9 cellular contexts compared by ENCODE assay signal in the genomic region with DNA sequence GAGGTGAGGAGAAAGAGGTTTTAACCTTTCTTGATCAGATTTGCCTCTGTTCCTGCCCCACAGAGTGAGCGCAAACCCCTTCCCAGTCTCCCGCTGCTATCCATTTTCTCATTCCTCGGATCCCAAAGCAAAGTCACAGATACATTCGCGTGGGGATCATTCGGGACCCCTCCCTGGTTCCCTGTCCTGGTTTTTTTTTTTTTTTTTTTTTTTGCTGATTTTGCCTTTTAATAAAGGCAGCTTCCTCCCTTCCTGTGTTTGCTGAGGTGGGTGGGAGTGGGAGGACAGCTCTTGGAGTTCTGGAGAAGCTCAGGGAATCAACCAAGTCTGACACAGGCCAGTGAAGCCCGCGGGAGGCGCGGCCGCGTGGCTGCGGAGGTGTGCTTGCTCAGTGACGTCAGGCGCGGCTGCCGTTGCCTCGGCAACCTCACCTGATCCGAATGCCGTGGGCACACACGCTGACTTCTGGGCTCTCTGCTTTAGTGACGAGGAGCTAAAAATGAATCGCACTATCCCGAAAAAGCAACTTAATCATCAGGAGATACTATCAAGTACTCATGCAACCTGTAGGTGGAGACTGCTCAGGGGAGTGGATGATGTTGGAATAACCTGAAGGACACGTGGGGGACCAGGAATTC.
A peak's percentile ranks its signal among the peaks of the same experiment; 100 is the strongest.
DNase-seq lines count a peak whose midpoint lies in the region; ATAC-seq and TF ChIP-seq lines count a peak whose summit lies in the region.
"Had no signal": no experiment of that assay in that cellular context is flagged by ENCODE, and none has a peak within 500 bp of the region (broad histone marks: within the 10 kb centered on the region; RNA-seq: fewer than 3 reads in every experiment).

No MANE protein-coding gene starts in this region.

- peak overlapping the region; percentile 28 for H3K4me3 Mint-ChIP-seq in memory B cell

- H3K27ac Mint-ChIP-seq in memory B cell: peak overlapping the region; percentile 76

- TF ChIP-seq CTCF in body of pancreas (IDR thresholded peaks at IDR 0.05): peak in 1 of 7 experiments; percentile 14

- no peaks in the 10 kb centered on the region for H3K9me3 Mint-ChIP-seq in memory B cell

- no peak overlapping the region for H3K4me3 ChIP-seq in body of pancreas
- H3K4me3 ChIP-seq: skin epidermis had no signal

- H3K27me3 ChIP-seq in body of pancreas: no peaks in the 10 kb centered on the region

- 13 to 23% methylated on average over 25 of the region's 25 CpGs for WGBS in body of pancreas, 2 donors

- DNase-seq in activated CD4-positive, CD25-positive, alpha-beta regulatory T cell (lab: John Stamatoyannopoulos, UW): peak; percentile 35 to 59 (median 45)
- peak; percentile 71 to 81 (median 74) for DNase-seq in body of pancreas
- peak; percentile 14 to 26 for DNase-seq in memory B cell (ENCODE audit: low spot score in 2 of 2)
- peak; percentile 49 to 69 for DNase-seq in stimulated activated CD8-positive, alpha-beta memory T cell treated with anti-CD3 and anti-CD28 coated beads, Interleukin-2, amount 100 ng/mL, for 48 hours (ENCODE audit: low read depth in 2 of 2)
- no peak for DNase-seq in AG08395 (ENCODE audit: low spot score)

- ATAC-seq in HG03442 (IDR thresholded peaks at IDR 0.05; ENCODE audit: unreplicated experiment) (peak; percentile 53), body of pancreas (peak; percentile 87), memory B cell (ENCODE audit: low read depth) (peak; percentile 96), HG03045 (IDR thresholded peaks at IDR 0.05; ENCODE audit: unreplicated experiment) (no peak), GM18861 (IDR thresholded peaks at IDR 0.05; ENCODE audit: unreplicated experiment) (no peak)

- peaks cover 14% of the 10 kb centered on the region for H3K27me3 Mint-ChIP-seq in memory B cell

- no peak for TF ChIP-seq POLR2A in body of pancreas (IDR thresholded peaks at IDR 0.05)

- no peak overlapping the region for H3K27ac ChIP-seq in body of pancreas
- H3K27ac ChIP-seq: skin epidermis had no signal

- H3K36me3 Mint-ChIP-seq in memory B cell: peaks cover 2% of the 10 kb centered on the region

- intact Hi-C loops in body of pancreas (cut with DNase I): no loop called here

- no peaks in the 10 kb centered on the region for H3K9me3 ChIP-seq in body of pancreas

- H3K4me1 ChIP-seq in body of pancreas: peaks cover 9% of the 10 kb centered on the region

- no peaks in the 10 kb centered on the region for H3K36me3 ChIP-seq in body of pancreas (replicated peaks in 1 of 2; ENCODE audit: insufficient read depth in 1 of 2, low read depth in 2 of 2)

- H3K4me1 Mint-ChIP-seq in memory B cell: no peaks in the 10 kb centered on the region

Comparison
In these comparisons a context has a peak if more than half of its experiments do, and no peak if none do; other contexts are left out.
1. ATAC-seq: peak in HG03442 (single experiment), body of pancreas (single experiment) and memory B cell (single experiment); none in HG03045 (single experiment) and GM18861 (single experiment).